7 cellular contexts compared by ENCODE assay signal in the genomic region with DNA sequence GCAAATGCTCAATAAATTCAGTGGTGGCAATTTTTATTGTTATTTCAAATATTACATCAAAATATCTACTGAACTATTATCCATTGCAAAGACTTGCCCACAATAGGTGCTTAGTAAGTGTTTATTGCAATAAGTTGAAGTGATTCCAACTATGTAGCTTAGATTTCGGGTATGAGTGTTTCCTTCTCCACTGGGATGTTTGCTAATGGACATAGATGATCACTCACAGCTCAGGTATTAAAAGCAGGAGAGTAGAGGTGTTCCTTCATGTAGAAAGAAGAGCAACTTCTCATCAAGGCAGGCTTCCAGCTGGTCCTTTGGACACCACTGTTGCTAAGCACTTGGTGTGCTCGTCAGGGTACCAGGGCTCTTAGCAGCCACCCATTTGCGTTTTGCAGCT.
"Had no signal": no experiment of that assay in that cellular context is flagged by ENCODE, and none has a peak within 500 bp of the region (broad histone marks: within the 10 kb centered on the region; RNA-seq: fewer than 3 reads in every experiment).

No MANE protein-coding gene starts in this region.

- H3K9me3 ChIP-seq: HAP-1 had no signal

- H3K27ac ChIP-seq: GM23248 had no signal

- ATAC-seq: HCT116, HepG2 had no signal

- H3K4me3 ChIP-seq: GM23248, HAP-1 had no signal

- H3K36me3 ChIP-seq: HAP-1 had no signal

- H2AFZ ChIP-seq: GM23248 had no signal

- H3K9ac ChIP-seq: GM23248 had no signal

- DNase-seq: GM23248, GOT3, H7, HFFc6 had no signal
